In the genomic region with DNA sequence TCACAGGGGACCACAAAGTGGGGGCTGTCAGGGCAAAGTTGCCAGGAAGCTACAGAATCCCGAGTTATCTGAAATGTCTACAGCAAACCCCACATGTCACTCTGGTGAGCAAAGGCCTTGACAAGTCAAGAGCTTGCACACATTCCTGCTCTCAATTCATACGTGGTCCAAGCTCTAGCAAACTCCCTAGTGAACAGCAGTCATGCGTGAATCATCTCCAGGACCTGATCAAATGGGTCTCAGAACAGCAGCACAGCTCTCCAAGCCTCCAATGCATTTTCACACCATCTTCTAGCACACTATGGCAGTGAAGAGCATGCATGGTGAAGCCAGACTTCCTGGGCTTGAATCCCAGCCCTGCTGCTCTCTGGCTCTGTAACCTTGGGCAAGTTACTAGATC, we compare ENCODE assay signal across 20 cellular contexts.
DNase-seq lines count a peak whose midpoint lies in the region; ATAC-seq, FAIRE-seq and TF ChIP-seq lines count a peak whose summit lies in the region.
"Had no signal": no experiment of that assay in that cellular context is flagged by ENCODE, and none has a peak within 500 bp of the region (broad histone marks: within the 10 kb centered on the region; RNA-seq: fewer than 3 reads in every experiment).

No MANE protein-coding gene starts in this region.

- H3K79me2 ChIP-seq in astrocyte (ENCODE audit: insufficient read depth, low read length) = no peaks in the 10 kb centered on the region

- H3K36me3 Mint-ChIP-seq in astrocyte (ENCODE audit: low read depth, unreplicated experiment) = peaks cover 2% of the 10 kb centered on the region
- no peaks in the 10 kb centered on the region for H3K36me3 Mint-ChIP-seq in activated CD4-positive, alpha-beta T cell treated with anti-CD3 and anti-CD28 coated beads for 36 hours (ENCODE audit: low read depth)
- no peaks in the 10 kb centered on the region for H3K36me3 Mint-ChIP-seq in activated naive CD4-positive, alpha-beta T cell treated with anti-CD3 and anti-CD28 coated beads, Interleukin-2, amount 10 ng/mL, durations not matched to agents 7 days and 5 days

- H2BK120ac ChIP-seq in neuronal stem cell (ENCODE audit: low read depth, low read length) = no peak overlapping the region

- H2AK5ac ChIP-seq in neuronal stem cell (ENCODE audit: low read depth, low read length) = no peak overlapping the region

- H3K79me1 ChIP-seq in neuronal stem cell (ENCODE audit: low read depth, low read length) = no peaks in the 10 kb centered on the region

- no peak overlapping the region for H3K4me3 ChIP-seq in astrocyte (ENCODE audit: insufficient read depth, low read depth, low read length)
- no peak overlapping the region for H3K4me3 ChIP-seq in epithelial cell of proximal tubule (ENCODE audit: low read depth, low read length)
- H3K4me3 ChIP-seq in neuronal stem cell (ENCODE audit: low read length in 2 of 2) = no peak overlapping the region
- H3K4me3 ChIP-seq: A549, K562 had no signal

- no peaks in the 10 kb centered on the region for H3K27me3 Mint-ChIP-seq in astrocyte (ENCODE audit: low read depth, unreplicated experiment)
- peaks cover 10% of the 10 kb centered on the region for H3K27me3 Mint-ChIP-seq in activated CD4-positive, alpha-beta T cell treated with anti-CD3 and anti-CD28 coated beads for 36 hours
- H3K27me3 Mint-ChIP-seq in activated naive CD4-positive, alpha-beta T cell treated with anti-CD3 and anti-CD28 coated beads, Interleukin-2, amount 10 ng/mL, durations not matched to agents 7 days and 5 days = peaks cover 28% of the 10 kb centered on the region

- peaks cover 31% of the 10 kb centered on the region for H3K4me1 Mint-ChIP-seq in astrocyte (ENCODE audit: low read depth, unreplicated experiment)
- peaks cover 4% of the 10 kb centered on the region for H3K4me1 Mint-ChIP-seq in activated CD4-positive, alpha-beta T cell treated with anti-CD3 and anti-CD28 coated beads for 36 hours
- no peaks in the 10 kb centered on the region for H3K4me1 Mint-ChIP-seq in activated naive CD4-positive, alpha-beta T cell treated with anti-CD3 and anti-CD28 coated beads, Interleukin-2, amount 10 ng/mL, durations not matched to agents 7 days and 5 days

- POLR2A ChIA-PET in activated CD4-positive, alpha-beta T cell treated with anti-CD3 and anti-CD28 coated beads for 36 hours (lab: Charles Lee) = no interaction called here

- no CpG with 5 or more reads among the region's 3 CpGs for WGBS in neuronal stem cell (ENCODE audit: extremely low coverage in 2 of 2, insufficient read length in 2 of 2, insufficient replicate concordance in 1 of 2), 2 donors

- no peak overlapping the region for H4K91ac ChIP-seq in neuronal stem cell (ENCODE audit: low read depth, low read length, poor library complexity)

- H3K27ac ChIP-seq in astrocyte (ENCODE audit: low read depth, low read length) (no peak overlapping the region), neuronal stem cell (replicated peaks; ENCODE audit: low read length) (no peak overlapping the region)
- H3K27ac ChIP-seq: A549 had no signal

- H3K4me1 ChIP-seq in astrocyte (ENCODE audit: insufficient read depth, low read length) (no peaks in the 10 kb centered on the region), neuronal stem cell (ENCODE audit: control insufficient read depth in 2 of 2, insufficient read depth in 1 of 2, low read depth in 1 of 2, low read length in 2 of 2) (peaks cover 0 to 5% of the 10 kb centered on the region in 2 donors)
- H3K4me1 ChIP-seq: A549 had no signal

- H3K4ac ChIP-seq in neuronal stem cell (ENCODE audit: low read length) = no peak overlapping the region

- no peak overlapping the region for H2BK15ac ChIP-seq in neuronal stem cell (ENCODE audit: low read length)

- TF ChIP-seq CTCF in astrocyte (IDR thresholded peaks at IDR 0.05; ENCODE audit: insufficient read depth, low read depth, low read length) = no peak
- TF ChIP-seq CTCF in epithelial cell of proximal tubule (conservative IDR thresholded peaks at IDR 0.05; ENCODE audit: low read depth, low read length) = no peak

- intact Hi-C loops in activated CD4-positive, alpha-beta T cell treated with anti-CD3 and anti-CD28 coated beads for 36 hours (cut with DNase I, micrococcal nuclease) = no loop called here

- H3K36me3 ChIP-seq in astrocyte (ENCODE audit: insufficient read depth, low read length) (no peaks in the 10 kb centered on the region), neuronal stem cell (replicated peaks in 1 of 2; ENCODE audit: control insufficient read depth in 2 of 2, insufficient read depth in 2 of 2, low read length in 2 of 2) (no peaks in the 10 kb centered on the region)

- H3K4me3 Mint-ChIP-seq in astrocyte (ENCODE audit: unreplicated experiment) = no peak overlapping the region
- no peak overlapping the region for H3K4me3 Mint-ChIP-seq in activated CD4-positive, alpha-beta T cell treated with anti-CD3 and anti-CD28 coated beads for 36 hours
- no peak overlapping the region for H3K4me3 Mint-ChIP-seq in activated naive CD4-positive, alpha-beta T cell treated with anti-CD3 and anti-CD28 coated beads, Interleukin-2, amount 10 ng/mL, durations not matched to agents 7 days and 5 days
- H3K4me3 Mint-ChIP-seq: CD4-positive, alpha-beta T cell had no signal

- no peak overlapping the region for H3K18ac ChIP-seq in neuronal stem cell (ENCODE audit: low read length)

- peaks cover 1% of the 10 kb centered on the region for H3K9me3 Mint-ChIP-seq in astrocyte (ENCODE audit: unreplicated experiment)
- H3K9me3 Mint-ChIP-seq in activated CD4-positive, alpha-beta T cell treated with anti-CD3 and anti-CD28 coated beads for 36 hours (ENCODE audit: low read depth) = no peaks in the 10 kb centered on the region
- no peaks in the 10 kb centered on the region for H3K9me3 Mint-ChIP-seq in activated naive CD4-positive, alpha-beta T cell treated with anti-CD3 and anti-CD28 coated beads, Interleukin-2, amount 10 ng/mL, durations not matched to agents 7 days and 5 days
- H3K9me3 Mint-ChIP-seq: CD4-positive, alpha-beta T cell had no signal

- no peaks in the 10 kb centered on the region for H4K20me1 ChIP-seq in astrocyte (ENCODE audit: insufficient read depth, low read length)

- DNase-seq in DMS79 (lab: John Stamatoyannopoulos, UW) (peak; percentile 69), astrocyte (ENCODE audit: low read depth) (no peak), epithelial cell of proximal tubule (ENCODE audit: low read depth) (peak; percentile 87), neuronal stem cell (ENCODE audit: low spot score) (no peak), activated gamma-delta T cell treated with Interleukin-2 at 50 U/mL for 16 hours (no peak)
- DNase-seq in activated CD4-positive, alpha-beta T cell treated with anti-CD3 and anti-CD28 coated beads for 36 hours = no peak
- DNase-seq in stimulated activated CD4-positive, alpha-beta T cell treated with anti-CD3 and anti-CD28 coated beads, Interleukin-2, amount 100 ng/mL, for 24 hours = no peak
- no peak for DNase-seq in activated naive CD4-positive, alpha-beta T cell treated with anti-CD3 and anti-CD28 coated beads, Interleukin-2, amount 10 ng/mL, durations not matched to agents 7 days and 5 days
- DNase-seq: CD4-positive, alpha-beta T cell; DND-41; NCI-H1105 treated with DMSO at 0.1 percent for 48 hours; NCI-H1694; NCI-H2107; NCI-H345 had no signal

- H3K9ac ChIP-seq in astrocyte (ENCODE audit: low read length) (no peak overlapping the region), neuronal stem cell (ENCODE audit: low read depth, low read length, poor library complexity) (peak overlapping the region; percentile 36)

- no peak overlapping the region for H3K14ac ChIP-seq in neuronal stem cell (ENCODE audit: low read length)

- CTCF ChIA-PET in activated CD4-positive, alpha-beta T cell treated with anti-CD3 and anti-CD28 coated beads for 36 hours (lab: Charles Lee) = interaction anchor here (0.6 to 0.8 kb wide), 2 partner anchors 183 to 372 kb away, joined by 3 read pairs; no protein-coding TSS in a partner anchor
- CTCF ChIA-PET in activated naive CD4-positive, alpha-beta T cell treated with anti-CD3 and anti-CD28 coated beads, Interleukin-2, amount 10 ng/mL, durations not matched to agents 7 days and 5 days (lab: Charles Lee) = no interaction called here

- no peak for FAIRE-seq in astrocyte (lab: Jason Lieb, UNC)
- FAIRE-seq: A549, G401.6, H54, K562, RCC 7860 had no signal

- H3K4me2 ChIP-seq in astrocyte (ENCODE audit: low read length) (no peak overlapping the region), neuronal stem cell (ENCODE audit: insufficient read depth, low read length, poor library complexity, severe bottlenecking) (no peak overlapping the region)
- H3K4me2 ChIP-seq: A549 had no signal

- no peak overlapping the region for H4K8ac ChIP-seq in neuronal stem cell (ENCODE audit: low read depth, low read length)

- H2BK5ac ChIP-seq in neuronal stem cell (ENCODE audit: low read length) = no peak overlapping the region

- H3K23ac ChIP-seq in neuronal stem cell (ENCODE audit: low read depth, low read length, poor library complexity) = no peak overlapping the region

- no peak overlapping the region for H2BK12ac ChIP-seq in neuronal stem cell (ENCODE audit: low read length)

- ATAC-seq in activated CD4-positive, alpha-beta T cell treated with anti-CD3 and anti-CD28 coated beads for 36 hours = no peak
- ATAC-seq: A549, K562, Right ventricle myocardium inferior had no signal

- H3K9me3 ChIP-seq in astrocyte (ENCODE audit: insufficient read depth, low read depth, low read length) (no peaks in the 10 kb centered on the region), neuronal stem cell (replicated peaks in 1 of 2; ENCODE audit: control insufficient read depth in 2 of 2, insufficient read depth in 1 of 2, low read depth in 1 of 2, low read length in 2 of 2) (peaks cover 0 to 1% of the 10 kb centered on the region in 2 donors)
- H3K9me3 ChIP-seq: A549 had no signal

- H2AFZ ChIP-seq in astrocyte (ENCODE audit: low read depth, low read length) (no peak overlapping the region), neuronal stem cell (ENCODE audit: low read length) (no peak overlapping the region)

- H3K27me3 ChIP-seq in astrocyte (ENCODE audit: insufficient read depth, low read length) (peaks cover 3% of the 10 kb centered on the region), neuronal stem cell (ENCODE audit: control insufficient read depth in 3 of 3, insufficient read depth in 3 of 3, low read depth in 1 of 3, low read length in 3 of 3) (peaks cover 0 to 6% (median 0%) of the 10 kb centered on the region in 3 experiments)

- peak overlapping the region; percentile 21 for H3K27ac Mint-ChIP-seq in astrocyte (ENCODE audit: unreplicated experiment)
- H3K27ac Mint-ChIP-seq in activated CD4-positive, alpha-beta T cell treated with anti-CD3 and anti-CD28 coated beads for 36 hours = no peak overlapping the region
- no peak overlapping the region for H3K27ac Mint-ChIP-seq in activated naive CD4-positive, alpha-beta T cell treated with anti-CD3 and anti-CD28 coated beads, Interleukin-2, amount 10 ng/mL, durations not matched to agents 7 days and 5 days
- H3K27ac Mint-ChIP-seq: CD4-positive, alpha-beta T cell had no signal

Comparison
In these comparisons a context has a peak if more than half of its experiments do, and no peak if none do; other contexts are left out.
1. DNase-seq: peak in DMS79 (single experiment) and epithelial cell of proximal tubule (single experiment); none in astrocyte (single experiment), neuronal stem cell (single experiment), activated CD4-positive, alpha-beta T cell treated with anti-CD3 and anti-CD28 coated beads for 36 hours (single experiment), activated gamma-delta T cell treated with Interleukin-2 at 50 U/mL for 16 hours (single experiment), stimulated activated CD4-positive, alpha-beta T cell treated with anti-CD3 and anti-CD28 coated beads, Interleukin-2, amount 100 ng/mL, for 24 hours (0 of 2) and activated naive CD4-positive, alpha-beta T cell treated with anti-CD3 and anti-CD28 coated beads, Interleukin-2, amount 10 ng/mL, durations not matched to agents 7 days and 5 days (single experiment).